In the genomic region with DNA sequence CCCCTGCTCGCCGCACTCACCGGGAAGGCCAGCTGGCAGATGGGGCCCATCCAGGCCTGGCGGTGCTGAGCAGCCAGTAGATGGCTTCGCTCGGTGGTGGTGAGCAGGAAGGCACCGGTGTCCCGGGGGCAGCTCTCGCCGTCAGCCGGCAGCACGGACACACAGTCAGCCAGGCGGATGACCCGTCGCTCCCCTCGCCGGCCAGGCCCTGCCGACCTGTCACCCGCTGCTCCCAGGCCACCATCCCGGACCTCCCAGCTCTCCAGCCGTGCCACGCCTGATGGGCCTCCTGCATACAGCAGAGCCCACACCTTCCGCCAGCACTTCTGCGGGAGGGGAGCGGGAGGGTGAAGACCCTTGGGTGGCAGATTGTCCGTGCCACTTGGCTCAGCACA, we compare ENCODE assay signal across 2 cellular contexts.
TF ChIP-seq lines count a peak whose summit lies in the region.

No MANE protein-coding gene starts in this region.

TF ChIP-seq in GM12878, 131 proteins besides CTCF, POLR2A, EP300 and RAD21 (continues in another document):
- no peak for TF ChIP-seq EGR1 (IDR thresholded peaks at IDR 0.05; ENCODE audit: borderline replicate concordance in 1 of 2, low read depth in 2 of 2, low read length in 2 of 2)
- peak; percentile 78; the same call in 1 of the 2 replicates for TF ChIP-seq LARP7 (IDR thresholded peaks at IDR 0.05)
- no peak for TF ChIP-seq IKZF2 (IDR thresholded peaks at IDR 0.05)
- TF ChIP-seq, protein P1, sequence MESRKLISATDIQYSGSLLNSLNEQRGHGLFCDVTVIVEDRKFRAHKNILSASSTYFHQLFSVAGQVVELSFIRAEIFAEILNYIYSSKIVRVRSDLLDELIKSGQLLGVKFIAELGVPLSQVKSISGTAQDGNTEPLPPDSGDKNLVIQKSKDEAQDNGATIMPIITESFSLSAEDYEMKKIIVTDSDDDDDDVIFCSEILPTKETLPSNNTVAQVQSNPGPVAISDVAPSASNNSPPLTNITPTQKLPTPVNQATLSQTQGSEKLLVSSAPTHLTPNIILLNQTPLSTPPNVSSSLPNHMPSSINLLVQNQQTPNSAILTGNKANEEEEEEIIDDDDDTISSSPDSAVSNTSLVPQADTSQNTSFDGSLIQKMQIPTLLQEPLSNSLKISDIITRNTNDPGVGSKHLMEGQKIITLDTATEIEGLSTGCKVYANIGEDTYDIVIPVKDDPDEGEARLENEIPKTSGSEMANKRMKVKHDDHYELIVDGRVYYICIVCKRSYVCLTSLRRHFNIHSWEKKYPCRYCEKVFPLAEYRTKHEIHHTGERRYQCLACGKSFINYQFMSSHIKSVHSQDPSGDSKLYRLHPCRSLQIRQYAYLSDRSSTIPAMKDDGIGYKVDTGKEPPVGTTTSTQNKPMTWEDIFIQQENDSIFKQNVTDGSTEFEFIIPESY (IDR thresholded peaks at IDR 0.05), result no peak
- no peak for TF ChIP-seq NR2C1 (IDR thresholded peaks at IDR 0.05)
- no peak for TF ChIP-seq ZNF217 (IDR thresholded peaks at IDR 0.05)
- TF ChIP-seq, protein P2, sequence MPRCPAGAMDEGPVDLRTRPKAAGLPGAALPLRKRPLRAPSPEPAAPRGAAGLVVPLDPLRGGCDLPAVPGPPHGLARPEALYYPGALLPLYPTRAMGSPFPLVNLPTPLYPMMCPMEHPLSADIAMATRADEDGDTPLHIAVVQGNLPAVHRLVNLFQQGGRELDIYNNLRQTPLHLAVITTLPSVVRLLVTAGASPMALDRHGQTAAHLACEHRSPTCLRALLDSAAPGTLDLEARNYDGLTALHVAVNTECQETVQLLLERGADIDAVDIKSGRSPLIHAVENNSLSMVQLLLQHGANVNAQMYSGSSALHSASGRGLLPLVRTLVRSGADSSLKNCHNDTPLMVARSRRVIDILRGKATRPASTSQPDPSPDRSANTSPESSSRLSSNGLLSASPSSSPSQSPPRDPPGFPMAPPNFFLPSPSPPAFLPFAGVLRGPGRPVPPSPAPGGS (IDR thresholded peaks at IDR 0.05; ENCODE audit: borderline replicate concordance, insufficient read depth, low read depth, low read length, poor library complexity, severe bottlenecking), result no peak
- TF ChIP-seq SIN3A (IDR thresholded peaks at IDR 0.05; ENCODE audit: low read depth, low read length), result no peak; the same call in 1 of the 2 replicates
- TF ChIP-seq, protein P3, sequence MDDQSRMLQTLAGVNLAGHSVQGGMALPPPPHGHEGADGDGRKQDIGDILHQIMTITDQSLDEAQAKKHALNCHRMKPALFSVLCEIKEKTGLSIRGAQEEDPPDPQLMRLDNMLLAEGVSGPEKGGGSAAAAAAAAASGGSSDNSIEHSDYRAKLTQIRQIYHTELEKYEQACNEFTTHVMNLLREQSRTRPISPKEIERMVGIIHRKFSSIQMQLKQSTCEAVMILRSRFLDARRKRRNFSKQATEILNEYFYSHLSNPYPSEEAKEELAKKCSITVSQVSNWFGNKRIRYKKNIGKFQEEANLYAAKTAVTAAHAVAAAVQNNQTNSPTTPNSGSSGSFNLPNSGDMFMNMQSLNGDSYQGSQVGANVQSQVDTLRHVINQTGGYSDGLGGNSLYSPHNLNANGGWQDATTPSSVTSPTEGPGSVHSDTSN (IDR thresholded peaks at IDR 0.05; ENCODE audit: insufficient replicate concordance, low read depth, low read length), result no peak
- TF ChIP-seq ZNF274 (IDR thresholded peaks at IDR 0.05; ENCODE audit: insufficient read depth, insufficient read length), result no peak
- TF ChIP-seq, protein P4, sequence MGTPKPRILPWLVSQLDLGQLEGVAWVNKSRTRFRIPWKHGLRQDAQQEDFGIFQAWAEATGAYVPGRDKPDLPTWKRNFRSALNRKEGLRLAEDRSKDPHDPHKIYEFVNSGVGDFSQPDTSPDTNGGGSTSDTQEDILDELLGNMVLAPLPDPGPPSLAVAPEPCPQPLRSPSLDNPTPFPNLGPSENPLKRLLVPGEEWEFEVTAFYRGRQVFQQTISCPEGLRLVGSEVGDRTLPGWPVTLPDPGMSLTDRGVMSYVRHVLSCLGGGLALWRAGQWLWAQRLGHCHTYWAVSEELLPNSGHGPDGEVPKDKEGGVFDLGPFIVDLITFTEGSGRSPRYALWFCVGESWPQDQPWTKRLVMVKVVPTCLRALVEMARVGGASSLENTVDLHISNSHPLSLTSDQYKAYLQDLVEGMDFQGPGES (IDR thresholded peaks at IDR 0.05), result no peak
- TF ChIP-seq SRF (IDR thresholded peaks at IDR 0.05; ENCODE audit: low read depth in 2 of 2, low read length in 2 of 2), result no peak
- TF ChIP-seq, protein P5, sequence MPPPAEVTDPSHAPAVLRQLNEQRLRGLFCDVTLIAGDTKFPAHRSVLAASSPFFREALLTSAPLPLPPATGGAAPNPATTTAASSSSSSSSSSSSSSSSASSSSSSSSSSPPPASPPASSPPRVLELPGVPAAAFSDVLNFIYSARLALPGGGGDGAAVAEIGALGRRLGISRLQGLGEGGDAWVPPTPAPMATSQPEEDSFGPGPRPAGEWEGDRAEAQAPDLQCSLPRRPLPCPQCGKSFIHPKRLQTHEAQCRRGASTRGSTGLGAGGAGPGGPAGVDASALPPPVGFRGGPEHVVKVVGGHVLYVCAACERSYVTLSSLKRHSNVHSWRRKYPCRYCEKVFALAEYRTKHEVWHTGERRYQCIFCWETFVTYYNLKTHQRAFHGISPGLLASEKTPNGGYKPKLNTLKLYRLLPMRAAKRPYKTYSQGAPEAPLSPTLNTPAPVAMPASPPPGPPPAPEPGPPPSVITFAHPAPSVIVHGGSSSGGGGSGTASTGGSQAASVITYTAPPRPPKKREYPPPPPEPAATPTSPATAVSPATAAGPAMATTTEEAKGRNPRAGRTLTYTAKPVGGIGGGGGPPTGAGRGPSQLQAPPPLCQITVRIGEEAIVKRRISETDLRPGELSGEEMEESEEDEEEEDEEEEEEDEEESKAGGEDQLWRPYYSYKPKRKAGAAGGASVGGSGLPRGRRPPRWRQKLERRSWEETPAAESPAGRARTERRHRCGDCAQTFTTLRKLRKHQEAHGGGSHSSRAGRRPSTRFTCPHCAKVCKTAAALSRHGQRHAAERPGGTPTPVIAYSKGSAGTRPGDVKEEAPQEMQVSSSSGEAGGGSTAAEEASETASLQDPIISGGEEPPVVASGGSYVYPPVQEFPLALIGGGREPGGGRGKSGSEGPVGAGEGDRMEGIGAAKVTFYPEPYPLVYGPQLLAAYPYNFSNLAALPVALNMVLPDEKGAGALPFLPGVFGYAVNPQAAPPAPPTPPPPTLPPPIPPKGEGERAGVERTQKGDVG (CRISPR knock-in tag; IDR thresholded peaks at IDR 0.05), result no peak
- TF ChIP-seq CHD2 (IDR thresholded peaks at IDR 0.05; ENCODE audit: borderline replicate concordance, low read depth, low read length), result no peak
- TF ChIP-seq RAD51 (IDR thresholded peaks at IDR 0.05), result no peak
- no peak for TF ChIP-seq IRF4 (IDR thresholded peaks at IDR 0.05; ENCODE audit: low read depth, low read length)
- TF ChIP-seq MTA3 (IDR thresholded peaks at IDR 0.05; ENCODE audit: borderline replicate concordance, low read length), result no peak

TF ChIP-seq in SK-N-SH treated with all-trans-retinoic acid at 6 μM for 48 hours, 23 proteins besides CTCF, POLR2A, EP300 and RAD21:
- TF ChIP-seq, protein P6, sequence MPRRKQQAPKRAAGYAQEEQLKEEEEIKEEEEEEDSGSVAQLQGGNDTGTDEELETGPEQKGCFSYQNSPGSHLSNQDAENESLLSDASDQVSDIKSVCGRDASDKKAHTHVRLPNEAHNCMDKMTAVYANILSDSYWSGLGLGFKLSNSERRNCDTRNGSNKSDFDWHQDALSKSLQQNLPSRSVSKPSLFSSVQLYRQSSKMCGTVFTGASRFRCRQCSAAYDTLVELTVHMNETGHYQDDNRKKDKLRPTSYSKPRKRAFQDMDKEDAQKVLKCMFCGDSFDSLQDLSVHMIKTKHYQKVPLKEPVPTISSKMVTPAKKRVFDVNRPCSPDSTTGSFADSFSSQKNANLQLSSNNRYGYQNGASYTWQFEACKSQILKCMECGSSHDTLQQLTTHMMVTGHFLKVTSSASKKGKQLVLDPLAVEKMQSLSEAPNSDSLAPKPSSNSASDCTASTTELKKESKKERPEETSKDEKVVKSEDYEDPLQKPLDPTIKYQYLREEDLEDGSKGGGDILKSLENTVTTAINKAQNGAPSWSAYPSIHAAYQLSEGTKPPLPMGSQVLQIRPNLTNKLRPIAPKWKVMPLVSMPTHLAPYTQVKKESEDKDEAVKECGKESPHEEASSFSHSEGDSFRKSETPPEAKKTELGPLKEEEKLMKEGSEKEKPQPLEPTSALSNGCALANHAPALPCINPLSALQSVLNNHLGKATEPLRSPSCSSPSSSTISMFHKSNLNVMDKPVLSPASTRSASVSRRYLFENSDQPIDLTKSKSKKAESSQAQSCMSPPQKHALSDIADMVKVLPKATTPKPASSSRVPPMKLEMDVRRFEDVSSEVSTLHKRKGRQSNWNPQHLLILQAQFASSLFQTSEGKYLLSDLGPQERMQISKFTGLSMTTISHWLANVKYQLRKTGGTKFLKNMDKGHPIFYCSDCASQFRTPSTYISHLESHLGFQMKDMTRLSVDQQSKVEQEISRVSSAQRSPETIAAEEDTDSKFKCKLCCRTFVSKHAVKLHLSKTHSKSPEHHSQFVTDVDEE (CRISPR knock-in tag; IDR thresholded peaks at IDR 0.05), result no peak
- TF ChIP-seq, protein P7, sequence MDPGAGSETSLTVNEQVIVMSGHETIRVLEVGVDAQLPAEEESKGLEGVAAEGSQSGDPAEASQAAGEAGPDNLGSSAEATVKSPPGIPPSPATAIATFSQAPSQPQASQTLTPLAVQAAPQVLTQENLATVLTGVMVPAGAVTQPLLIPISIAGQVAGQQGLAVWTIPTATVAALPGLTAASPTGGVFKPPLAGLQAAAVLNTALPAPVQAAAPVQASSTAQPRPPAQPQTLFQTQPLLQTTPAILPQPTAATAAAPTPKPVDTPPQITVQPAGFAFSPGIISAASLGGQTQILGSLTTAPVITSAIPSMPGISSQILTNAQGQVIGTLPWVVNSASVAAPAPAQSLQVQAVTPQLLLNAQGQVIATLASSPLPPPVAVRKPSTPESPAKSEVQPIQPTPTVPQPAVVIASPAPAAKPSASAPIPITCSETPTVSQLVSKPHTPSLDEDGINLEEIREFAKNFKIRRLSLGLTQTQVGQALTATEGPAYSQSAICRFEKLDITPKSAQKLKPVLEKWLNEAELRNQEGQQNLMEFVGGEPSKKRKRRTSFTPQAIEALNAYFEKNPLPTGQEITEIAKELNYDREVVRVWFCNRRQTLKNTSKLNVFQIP (CRISPR knock-in tag; IDR thresholded peaks at IDR 0.05; ENCODE audit: borderline replicate concordance, low read depth), result no peak
- no peak for TF ChIP-seq OSR1 (CRISPR knock-in tag; IDR thresholded peaks at IDR 0.05)
- no peak for TF ChIP-seq ARNTL (CRISPR knock-in tag; IDR thresholded peaks at IDR 0.05; ENCODE audit: borderline replicate concordance, low read depth)
- TF ChIP-seq ESRRG (CRISPR knock-in tag; IDR thresholded peaks at IDR 0.05), result no peak
- TF ChIP-seq ZNF565 (CRISPR knock-in tag; conservative IDR thresholded peaks at IDR 0.05; ENCODE audit: low read depth), result no peak
- TF ChIP-seq SNAI2 (CRISPR knock-in tag; IDR thresholded peaks at IDR 0.05), result no peak
- no peak for TF ChIP-seq ZFP30 (CRISPR knock-in tag; IDR thresholded peaks at IDR 0.05)
- no peak for TF ChIP-seq ZNF70 (CRISPR knock-in tag; IDR thresholded peaks at IDR 0.05)
- no peak for TF ChIP-seq PPARA (CRISPR knock-in tag; IDR thresholded peaks at IDR 0.05; ENCODE audit: borderline replicate concordance)
- no peak for TF ChIP-seq TOX (CRISPR knock-in tag; IDR thresholded peaks at IDR 0.05; ENCODE audit: borderline replicate concordance)
- TF ChIP-seq RARB (CRISPR knock-in tag; IDR thresholded peaks at IDR 0.05), result no peak
- no peak for TF ChIP-seq ZC3H10 (CRISPR knock-in tag; IDR thresholded peaks at IDR 0.05)
- no peak for TF ChIP-seq GLIS3 (CRISPR knock-in tag; IDR thresholded peaks at IDR 0.05)
- no peak for TF ChIP-seq ZNF8 (CRISPR knock-in tag; IDR thresholded peaks at IDR 0.05)
- TF ChIP-seq TCF4 (CRISPR knock-in tag; IDR thresholded peaks at IDR 0.05; ENCODE audit: borderline replicate concordance), result no peak
- no peak for TF ChIP-seq CSDC2 (CRISPR knock-in tag; IDR thresholded peaks at IDR 0.05)
- TF ChIP-seq, protein P8, sequence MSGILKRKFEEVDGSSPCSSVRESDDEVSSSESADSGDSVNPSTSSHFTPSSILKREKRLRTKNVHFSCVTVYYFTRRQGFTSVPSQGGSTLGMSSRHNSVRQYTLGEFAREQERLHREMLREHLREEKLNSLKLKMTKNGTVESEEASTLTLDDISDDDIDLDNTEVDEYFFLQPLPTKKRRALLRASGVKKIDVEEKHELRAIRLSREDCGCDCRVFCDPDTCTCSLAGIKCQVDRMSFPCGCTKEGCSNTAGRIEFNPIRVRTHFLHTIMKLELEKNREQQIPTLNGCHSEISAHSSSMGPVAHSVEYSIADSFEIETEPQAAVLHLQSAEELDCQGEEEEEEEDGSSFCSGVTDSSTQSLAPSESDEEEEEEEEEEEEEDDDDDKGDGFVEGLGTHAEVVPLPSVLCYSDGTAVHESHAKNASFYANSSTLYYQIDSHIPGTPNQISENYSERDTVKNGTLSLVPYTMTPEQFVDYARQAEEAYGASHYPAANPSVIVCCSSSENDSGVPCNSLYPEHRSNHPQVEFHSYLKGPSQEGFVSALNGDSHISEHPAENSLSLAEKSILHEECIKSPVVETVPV (CRISPR knock-in tag; IDR thresholded peaks at IDR 0.05), result no peak
- TF ChIP-seq, protein P9, sequence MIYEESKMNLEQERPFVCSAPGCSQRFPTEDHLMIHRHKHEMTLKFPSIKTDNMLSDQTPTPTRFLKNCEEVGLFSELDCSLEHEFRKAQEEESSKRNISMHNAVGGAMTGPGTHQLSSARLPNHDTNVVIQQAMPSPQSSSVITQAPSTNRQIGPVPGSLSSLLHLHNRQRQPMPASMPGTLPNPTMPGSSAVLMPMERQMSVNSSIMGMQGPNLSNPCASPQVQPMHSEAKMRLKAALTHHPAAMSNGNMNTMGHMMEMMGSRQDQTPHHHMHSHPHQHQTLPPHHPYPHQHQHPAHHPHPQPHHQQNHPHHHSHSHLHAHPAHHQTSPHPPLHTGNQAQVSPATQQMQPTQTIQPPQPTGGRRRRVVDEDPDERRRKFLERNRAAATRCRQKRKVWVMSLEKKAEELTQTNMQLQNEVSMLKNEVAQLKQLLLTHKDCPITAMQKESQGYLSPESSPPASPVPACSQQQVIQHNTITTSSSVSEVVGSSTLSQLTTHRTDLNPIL (CRISPR knock-in tag; IDR thresholded peaks at IDR 0.05; ENCODE audit: low read depth), result no peak
